24 cellular contexts compared by ENCODE assay signal in genomic region chrX:18158963-18159362, GRCh38.
"Had no signal": no experiment of that assay in that cellular context is flagged by ENCODE, and none has a peak within 500 bp of the region (broad histone marks: within the 10 kb centered on the region; RNA-seq: fewer than 3 reads in every experiment).

No MANE protein-coding gene starts in this region.

- H3K27ac Mint-ChIP-seq: dendritic cell treated with granulocyte-macrophage colony-stimulating factor and Interleukin-4, amounts not matched to agents 40 ng/mL and 50 ng/mL, for 4 days; effector memory CD8-positive, alpha-beta T cell; endodermal cell had no signal

- H3K27me3 Mint-ChIP-seq: dendritic cell treated with granulocyte-macrophage colony-stimulating factor and Interleukin-4, amounts not matched to agents 40 ng/mL and 50 ng/mL, for 4 days; effector memory CD8-positive, alpha-beta T cell had no signal

- H3K4me1 ChIP-seq: colonic mucosa, esophagus muscularis mucosa, esophagus squamous epithelium, foreskin keratinocyte, gastrocnemius medialis, gastroesophageal sphincter, heart left ventricle, heart right ventricle had no signal

- H3K4me3 ChIP-seq: colonic mucosa, coronary artery, dorsolateral prefrontal cortex, esophagus muscularis mucosa, esophagus squamous epithelium, gastrocnemius medialis, gastroesophageal sphincter, heart left ventricle, heart right ventricle had no signal

- H3K27ac ChIP-seq: colonic mucosa, coronary artery, dorsolateral prefrontal cortex, epithelial cell of prostate, esophagus muscularis mucosa, esophagus squamous epithelium, foreskin keratinocyte, gastrocnemius medialis, gastroesophageal sphincter, heart left ventricle, heart right ventricle had no signal

- DNase-seq: colonic mucosa; cortex of kidney; dermis blood vessel endothelial cell; dorsolateral prefrontal cortex; effector CD4-positive, alpha-beta T cell; effector CD8-positive, alpha-beta T cell; effector memory CD4-positive, alpha-beta T cell; effector memory CD8-positive, alpha-beta T cell; endodermal cell; erythroblast; esophagus squamous epithelium; foreskin fibroblast; foreskin melanocyte; gastrocnemius medialis; glutamatergic neuron; head of caudate nucleus; heart left ventricle; heart right ventricle had no signal

- H3K9me3 ChIP-seq: colonic mucosa, esophagus muscularis mucosa, esophagus squamous epithelium, gastrocnemius medialis, gastroesophageal sphincter, heart left ventricle, heart right ventricle had no signal

- H3K4me3 Mint-ChIP-seq: dendritic cell treated with granulocyte-macrophage colony-stimulating factor and Interleukin-4, amounts not matched to agents 40 ng/mL and 50 ng/mL, for 4 days; effector memory CD8-positive, alpha-beta T cell; endodermal cell had no signal

- H3K4me1 Mint-ChIP-seq: endodermal cell had no signal

- H3K36me3 ChIP-seq: colonic mucosa, esophagus muscularis mucosa, esophagus squamous epithelium, gastrocnemius medialis, gastroesophageal sphincter, heart left ventricle, heart right ventricle had no signal

- H3K9me3 Mint-ChIP-seq: dendritic cell treated with granulocyte-macrophage colony-stimulating factor and Interleukin-4, amounts not matched to agents 40 ng/mL and 50 ng/mL, for 4 days; effector memory CD8-positive, alpha-beta T cell had no signal
